Comparison of ENCODE assay signal across 27 cellular contexts in the genomic region with DNA sequence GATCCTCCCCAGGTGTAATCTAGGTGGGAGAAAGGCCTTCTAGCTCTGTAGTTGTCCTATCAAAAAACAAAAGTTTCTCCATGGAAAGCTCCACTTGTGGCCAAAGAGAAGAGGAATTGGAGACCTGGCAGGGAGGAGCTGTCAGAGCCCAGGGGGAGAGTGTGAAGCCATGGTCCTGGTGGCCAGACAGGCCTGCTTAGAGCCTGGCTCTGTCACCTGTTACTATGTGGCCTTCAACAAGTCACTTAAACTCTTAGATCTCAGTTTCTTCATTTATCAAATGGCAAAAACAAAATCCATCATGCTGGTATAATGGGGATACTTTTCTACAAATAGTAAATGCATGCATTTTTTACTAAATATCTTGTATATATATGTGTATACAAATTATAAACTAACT. TPM values are rescaled to one million over a fixed set of nuclear protein-coding genes. Genes with fewer than 3 reads are reported as not detected.
DNase-seq lines count a peak whose midpoint lies in the region; ATAC-seq, FAIRE-seq and TF ChIP-seq lines count a peak whose summit lies in the region.
"Had no signal": no experiment of that assay in that cellular context is flagged by ENCODE, and none has a peak within 500 bp of the region (broad histone marks: within the 10 kb centered on the region; RNA-seq: fewer than 3 reads in every experiment).

No MANE protein-coding gene starts in this region.

- TF ChIP-seq POLR2A in HepG2 (IDR thresholded peaks at IDR 0.05; ENCODE audit: insufficient read depth in 1 of 2, low read depth in 2 of 2, low read length in 2 of 2) (no peak), right lobe of liver (IDR thresholded peaks at IDR 0.05) (no peak), GM12878 (IDR thresholded peaks at IDR 0.05; ENCODE audit: low read depth, low read length) (no peak), lower leg skin (IDR thresholded peaks at IDR 0.05) (no peak)

- peak; percentile 57; the same call in 2 of the 3 replicates for ATAC-seq in HepG2
- no peak for ATAC-seq in right lobe of liver
- ATAC-seq in GM12878, result no peak
- ATAC-seq: Panc1 had no signal

- H4K20me1 ChIP-seq in HepG2 (ENCODE audit: insufficient read depth, low read length), result no peaks in the 10 kb centered on the region
- H4K20me1 ChIP-seq in GM12878 (ENCODE audit: control insufficient read depth, insufficient read depth), result no peaks in the 10 kb centered on the region

- BruUV-seq in HepG2 (replicated peaks; lab: Mats Ljungman, UMichigan) (no TSS peak), GM12878 (replicated peaks; lab: Mats Ljungman, UMichigan) (no TSS peak)

- intact Hi-C loops in HepG2 (cut with micrococcal nuclease; ENCODE audit: unreplicated experiment) (loop anchor here (5.0 to 10.0 kb wide), 3 partner anchors 62 to 104 kb away; partner anchors contain the start of gene NFE2L3), right lobe of liver (cut with DNase I) (loop anchor here in 1 of 2 donors (10.0 kb wide), 1 partner anchor 272 kb away; no protein-coding TSS in a partner anchor), GM12878 (cut with micrococcal nuclease; ENCODE audit: unreplicated experiment) (no loop called here), lower leg skin (cut with DNase I; ENCODE audit: low total_unique reads) (no loop called here)

- in situ Hi-C loops in HepG2 (cut with HindIII; ENCODE audit: extremely low pct_ligation_motif_present, low pct_unique_long_range_greater_than_20kb) (loop anchor here (5.0 to 25.0 kb wide), 4 partner anchors 92 to 1069 kb away; partner anchors contain the start of genes HOXA10, HOXA3, HOXA7 and HOXA9), GM12878 (cut with MboI) (loop anchor here (5.0 to 25.0 kb wide), 3 partner anchors 99 to 1069 kb away; partner anchors contain the start of genes HOXA10, HOXA3, HOXA7 and HOXA9)

- H3K4me3 ChIP-seq in HepG2 (replicated peaks in 1 of 3; ENCODE audit: insufficient read depth in 1 of 3, low read depth in 2 of 3, low read length in 3 of 3) (no peak overlapping the region), right lobe of liver (no peak overlapping the region), GM12878 (no peak overlapping the region), lower leg skin (ENCODE audit: low read depth, poor library complexity, severe bottlenecking) (no peak overlapping the region)

- FAIRE-seq in HepG2 (lab: Jason Lieb, UNC) (no peak), GM12878 (lab: Jason Lieb, UNC) (no peak)
- FAIRE-seq: D721Med had no signal

- H3K4me1 ChIP-seq in HepG2 (ENCODE audit: insufficient read depth, low read length) (peaks cover 17% of the 10 kb centered on the region), right lobe of liver (peaks cover 0 to 4% (median 0%) of the 10 kb centered on the region in 4 donors), GM12878 (ENCODE audit: control insufficient read depth, insufficient read depth, low read length) (peaks cover 4% of the 10 kb centered on the region; the same call in 1 of the 2 replicates)
- H3K4me1 ChIP-seq: BE2C had no signal

- no peak overlapping the region for H3K4me2 ChIP-seq in HepG2 (ENCODE audit: low read depth, low read length)
- H3K4me2 ChIP-seq in GM12878 (ENCODE audit: control insufficient read depth, insufficient read depth), result no peak overlapping the region
- H3K4me2 ChIP-seq: KMS-11 had no signal

- no peak overlapping the region for H3K9ac ChIP-seq in HepG2 (ENCODE audit: insufficient read depth, low read depth, low read length)
- no peak overlapping the region for H3K9ac ChIP-seq in GM12878 (ENCODE audit: control insufficient read depth, insufficient read depth, low read length)
- H3K9ac ChIP-seq: KMS-11 had no signal

- POLR2A ChIA-PET in HepG2 (lab: Yijun Ruan, JAX), result no interaction called here
- POLR2A ChIA-PET in GM12878 (lab: Charles Lee), result interaction anchor here (0.6 to 1.0 kb wide), 3 partner anchors 13 to 107 kb away, joined by 3 to 5 read pairs (median 3); no protein-coding TSS in a partner anchor
- POLR2A ChIA-PET in HEK293T (lab: Yijun Ruan, JAX), result interaction anchor here (1.3 kb wide), 1 partner anchor 107 kb away, joined by 4 read pairs; the partner anchor contains the start of gene HNRNPA2B1

- RAD21 ChIA-PET in GM12878 (lab: Charles Lee; ENCODE audit: unreplicated experiment), result interaction anchor here (0.8 to 6.6 kb wide), 11 partner anchors 8 to 276 kb away, joined by 3 to 117 read pairs (median 5); partner anchors contain the start of genes HNRNPA2B1 and NFE2L3

- TF ChIP-seq EP300 in HepG2 (IDR thresholded peaks at IDR 0.05; ENCODE audit: low read depth in 2 of 2, low read length in 2 of 2), result no peak
- no peak for TF ChIP-seq EP300 in HepG2 (CRISPR knock-in tag; IDR thresholded peaks at IDR 0.05; ENCODE audit: borderline replicate concordance)
- TF ChIP-seq EP300 in GM12878 (IDR thresholded peaks at IDR 0.05; ENCODE audit: borderline replicate concordance in 1 of 2, control insufficient read depth in 1 of 2, low read depth in 2 of 2, low read length in 2 of 2), result no peak

- no peak overlapping the region for H3K27ac ChIP-seq in HepG2 (ENCODE audit: extremely low read length, insufficient read depth, low read length)
- H3K27ac ChIP-seq in right lobe of liver, result no peak overlapping the region
- H3K27ac ChIP-seq in GM12878 (ENCODE audit: control insufficient read depth, insufficient read depth), result no peak overlapping the region
- H3K27ac ChIP-seq in caudate nucleus (ENCODE audit: low read depth, low read length), result no peak overlapping the region
- H3K27ac ChIP-seq: 22Rv1, KMS-11, RWPE1 had no signal

- SMC1A ChIA-PET in GM12878 (lab: Charles Lee; ENCODE audit: uncharacterized antibody, unreplicated experiment), result interaction anchor here (0.6 to 9.2 kb wide), 16 partner anchors 12 to 292 kb away, joined by 3 to 163 read pairs (median 4); no protein-coding TSS in a partner anchor

- H2AFZ ChIP-seq in HepG2 (ENCODE audit: low read length) (no peak overlapping the region), GM12878 (ENCODE audit: control insufficient read depth, low read depth, low read length) (no peak overlapping the region)

- H3K36me3 ChIP-seq in HepG2 (replicated peaks in 1 of 2; ENCODE audit: control insufficient read depth in 1 of 2, insufficient read depth in 2 of 2, low read length in 2 of 2) (no peaks in the 10 kb centered on the region), right lobe of liver (no peaks in the 10 kb centered on the region), GM12878 (ENCODE audit: control insufficient read depth in 2 of 2, insufficient read depth in 2 of 2, low read length in 1 of 2) (no peaks in the 10 kb centered on the region)
- H3K36me3 ChIP-seq: BE2C had no signal

- H3K79me2 ChIP-seq in HepG2 (ENCODE audit: insufficient read depth, low read length), result no peaks in the 10 kb centered on the region
- no peaks in the 10 kb centered on the region for H3K79me2 ChIP-seq in GM12878 (ENCODE audit: control insufficient read depth, insufficient read depth, low read length)

- no peak for TF ChIP-seq CTCF in HepG2 (CRISPR knock-in tag; IDR thresholded peaks at IDR 0.05)
- no peak for TF ChIP-seq CTCF in right lobe of liver (IDR thresholded peaks at IDR 0.05)
- no peak for TF ChIP-seq CTCF in GM12878 (IDR thresholded peaks at IDR 0.05 in 2 of 3, conservative IDR thresholded peaks at IDR 0.05 in 1 of 3; ENCODE audit: control insufficient read depth in 2 of 3, extremely low read depth in 1 of 3, insufficient read depth in 1 of 3, low read depth in 3 of 3, low read length in 3 of 3)
- no peak for TF ChIP-seq CTCF in lower leg skin (IDR thresholded peaks at IDR 0.05)

- CTCF ChIA-PET in HepG2 (lab: Yijun Ruan, JAX; ENCODE audit: low intra/inter-chr PET ratio, low total read pairs), result no interaction called here
- CTCF ChIA-PET in GM12878 (lab: Yijun Ruan, JAX), result interaction anchor here (0.5 to 8.9 kb wide), 16 partner anchors 13 to 276 kb away, joined by 3 to 203 read pairs (median 6); partner anchors contain the start of genes CBX3 and HNRNPA2B1
- CTCF ChIA-PET in HEK293T (lab: Yijun Ruan, JAX), result no interaction called here

- H3K27me3 ChIP-seq in HepG2 (ENCODE audit: control insufficient read depth in 1 of 2, insufficient read depth in 2 of 2, low read length in 2 of 2), result 0 out of 5 replicates have a peak, but pooled peaks cover 0 to 3% of the 10 kb centered on the region in 2 experiments
- no peaks in the 10 kb centered on the region for H3K27me3 ChIP-seq in right lobe of liver
- no peaks in the 10 kb centered on the region for H3K27me3 ChIP-seq in GM12878 (replicated peaks in 1 of 2; ENCODE audit: control insufficient read depth in 2 of 2, insufficient read depth in 2 of 2, low read length in 1 of 2)

- TF ChIP-seq RAD21 in HepG2 (CRISPR knock-in tag; IDR thresholded peaks at IDR 0.05) (no peak), GM12878 (IDR thresholded peaks at IDR 0.05; ENCODE audit: insufficient read depth, low read depth, low read length) (no peak)

- DNase-seq in DMS 273 (lab: John Stamatoyannopoulos, UW; ENCODE audit: unreplicated experiment) (peak; percentile 23), DMS 273 treated with DMSO at 0.1 percent for 48 hours (lab: John Stamatoyannopoulos, UW) (no peak), HepG2 (ENCODE audit: low spot score) (no peak), right lobe of liver (no peak), GM12878 (ENCODE audit: low read depth, low spot score) (no peak), HEK293T (ENCODE audit: extremely low spot score) (no peak), lower leg skin (ENCODE audit: low spot score in 2 of 2) (no peak), caudate nucleus (lab: John Stamatoyannopoulos, UW) (no peak)
- DNase-seq: ACHN, BE2C, GOT3, HCEC 1CT, IMR-90, NCI-H1048, NCI-H1417, NCI-H1694, NCI-H2029 treated with DMSO at 0.1 percent for 48 hours, NCI-H226, NCI-H510A, NCI-H69, SHP77, SW 1271 had no signal

- H3K9me3 ChIP-seq in HepG2 (ENCODE audit: low read length) (no peaks in the 10 kb centered on the region), right lobe of liver (no peaks in the 10 kb centered on the region), GM12878 (replicated peaks; ENCODE audit: control insufficient read depth, insufficient read depth, low read length) (peaks cover 2% of the 10 kb centered on the region; the same call in 2 of the 3 replicates)
- H3K9me3 ChIP-seq: BE2C had no signal

RNA-seq across cellular contexts. Expression of gene NFE2L3, which starts 59.0 kb away (rescaled TPM):
- total RNA-seq in HepG2 (2016; rRNA removed; fragmentation: Illumina TruSeq; extraction: Trizol), result 8.8 and 19.4 TPM in 2 replicates
- 0.53 and 1.2 TPM in 2 replicates for total RNA-seq in HepG2 (2016; cell fraction: cytosol; rRNA removed; fragmentation: Illumina TruSeq; extraction: Trizol; ENCODE audit: low read depth)
- total RNA-seq in HepG2 (2016; cell fraction: insoluble cytoplasmic fraction; rRNA removed; fragmentation: Illumina TruSeq; extraction: Trizol), result 9.2 and 13.8 TPM in 2 replicates
- total RNA-seq in HepG2 (2016; cell fraction: membrane; rRNA removed; fragmentation: Illumina TruSeq; extraction: Trizol), result 2.0 and 3.5 TPM in 2 replicates
- total RNA-seq in HepG2 (2016; cell fraction: nucleus; rRNA removed; fragmentation: Illumina TruSeq; extraction: Trizol), result 13.7 and 26.6 TPM in 2 replicates
- 8.9 and 11.4 TPM in 2 replicates for polyA plus RNA-seq in HepG2 (2011; rRNA removed)
- polyA plus RNA-seq in HepG2 (2011; cell fraction: cytosol; rRNA removed), result 4.1 and 7.8 TPM in 2 replicates
- polyA plus RNA-seq in HepG2 (2011; cell fraction: nucleus; rRNA removed), result 1.6 and 2.1 TPM in 2 replicates
- polyA plus RNA-seq in HepG2 (2012), result 10.7 and 12.2 TPM in 2 replicates
- polyA plus RNA-seq in HepG2 (2016; cell fraction: cytosol; fragmentation: Illumina TruSeq; extraction: Trizol; ENCODE audit: low read depth), result 0.64 and 0.67 TPM in 2 replicates
- 8.0 and 8.2 TPM in 2 replicates for polyA plus RNA-seq in HepG2 (2016; cell fraction: insoluble cytoplasmic fraction; fragmentation: Illumina TruSeq; extraction: Trizol; ENCODE audit: low read depth)
- 1.1 and 1.3 TPM in 2 replicates for polyA plus RNA-seq in HepG2 (2016; cell fraction: membrane; fragmentation: Illumina TruSeq; extraction: Trizol; ENCODE audit: low read depth)
- polyA plus RNA-seq in HepG2 (2016; cell fraction: nucleus; fragmentation: Illumina TruSeq; extraction: Trizol; ENCODE audit: insufficient read depth, low read depth), result 19.6 and 24.6 TPM in 2 replicates
- polyA minus RNA-seq in HepG2 (2011; rRNA and poly(A)+ RNA removed; ENCODE audit: low replicate concordance), result 0.07 and 5.9 TPM in 2 replicates
- polyA minus RNA-seq in HepG2 (2011; cell fraction: cytosol; rRNA and poly(A)+ RNA removed), result 7.8 and 8.8 TPM in 2 replicates
- 3.7 and 7.1 TPM in 2 replicates for polyA minus RNA-seq in HepG2 (2011; cell fraction: nucleus; rRNA and poly(A)+ RNA removed)
- total RNA-seq in right lobe of liver, result 1 to 10 TPM in 2 of 6 experiments, under 1 TPM in 4; 0.13 to 2.0 (median 0.54) TPM
- 31.0 and 35.3 TPM in 2 replicates for total RNA-seq in GM12878 (2013; cell fraction: nucleolus; rRNA removed)
- total RNA-seq in GM12878 (2014; rRNA removed), result 17.2 and 17.4 TPM in 2 replicates
- total RNA-seq in GM12878 (2014; rRNA removed; fragmentation: Illumina TruSeq; extraction: Trizol), result 21.0 and 21.2 TPM in 2 replicates
- total RNA-seq in GM12878 (2021), result 14.5 and 15.7 TPM in 2 replicates
- polyA plus RNA-seq in GM12878 (2011; ENCODE audit: low read depth), result 4.8 TPM
- polyA plus RNA-seq in GM12878 (2011; rRNA removed), result 34.9 and 45.3 TPM in 2 replicates
- polyA plus RNA-seq in GM12878 (2011; cell fraction: cytosol; rRNA removed), result 11.7 and 17.7 TPM in 2 replicates
- 14.0 and 14.4 TPM in 2 replicates for polyA plus RNA-seq in GM12878 (2011; cell fraction: nucleus; rRNA removed)
- 6.8 and 11.8 TPM in 2 replicates for polyA plus RNA-seq in GM12878 (2012)
- polyA plus RNA-seq in GM12878 (2014; fragmentation: Illumina TruSeq; extraction: Trizol), result 21.6 and 24.9 TPM in 2 replicates
- polyA plus RNA-seq in GM12878 (2014; fragmentation: Nextera tagmentation; extraction: Ambion mirVana), result 1 to 10 TPM; 4.9 to 8.9 TPM
- polyA plus RNA-seq in GM12878 (2014; rRNA removed), result 10.2 and 11.5 TPM in 2 replicates
- polyA plus RNA-seq in GM12878 (2016; fragmentation: Nextera tagmentation; extraction: Ambion mirVana), result 1 to 10 TPM; 4.4 to 6.8 TPM
- 20.6 and 35.0 TPM in 2 replicates for polyA minus RNA-seq in GM12878 (2011; rRNA and poly(A)+ RNA removed)
- 11.5 and 11.9 TPM in 2 replicates for polyA minus RNA-seq in GM12878 (2011; cell fraction: cytosol; rRNA and poly(A)+ RNA removed)
- 11.0 and 12.6 TPM in 2 replicates for polyA minus RNA-seq in GM12878 (2011; cell fraction: nucleus; rRNA and poly(A)+ RNA removed)
- 10 to 100 TPM; 37.9 to 59.1 (median 45.0) TPM for total RNA-seq in lower leg skin
